ENCODE assay signal across 27 cellular contexts in genomic region chr2:137862651-137863050, GRCh38.
"Had no signal": no experiment of that assay in that cellular context is flagged by ENCODE, and none has a peak within 500 bp of the region (broad histone marks: within the 10 kb centered on the region; RNA-seq: fewer than 3 reads in every experiment).

No MANE protein-coding gene starts in this region.

- H3K9me3 ChIP-seq: esophagus muscularis mucosa, gastrocnemius medialis, heart right ventricle, pancreas, stomach had no signal

- H3K27ac Mint-ChIP-seq: immature natural killer cell, naive B cell, progenitor cell of endocrine pancreas, type B pancreatic cell had no signal

- ATAC-seq: gastrocnemius medialis, heart right ventricle, left cardiac atrium, left ventricle myocardium superior, pancreas, right cardiac atrium had no signal

- H3K36me3 Mint-ChIP-seq: immature natural killer cell, naive B cell, type B pancreatic cell had no signal

- H3K4me1 ChIP-seq: esophagus muscularis mucosa, gastrocnemius medialis, heart right ventricle, pancreas, stomach had no signal

- H3K36me3 ChIP-seq: esophagus muscularis mucosa, gastrocnemius medialis, heart right ventricle, pancreas, stomach had no signal

- H3K4me3 ChIP-seq: dorsolateral prefrontal cortex, esophagus muscularis mucosa, gastrocnemius medialis, heart right ventricle, lung, pancreas, stomach had no signal

- H3K9me3 Mint-ChIP-seq: naive B cell, type B pancreatic cell had no signal

- H3K4me3 Mint-ChIP-seq: immature natural killer cell, naive B cell, type B pancreatic cell had no signal

- H3K4me1 Mint-ChIP-seq: immature natural killer cell, naive B cell had no signal

- DNase-seq: cortex of kidney; dorsolateral prefrontal cortex; effector memory CD4-positive, alpha-beta T cell; gastrocnemius medialis; heart right ventricle; hypothalamus; immature natural killer cell; left cardiac atrium; left ventricle myocardium superior; mesenchymal stem cell; naive B cell; occipital lobe; pancreas; right cardiac atrium; small intestine; stimulated activated CD4-positive, alpha-beta T cell treated with anti-CD3 and anti-CD28 coated beads, Interleukin-12 subunit alpha, Interleukin-12 subunit beta, amount 100 ng/mL, for 4 hours; stimulated activated naive CD4-positive, alpha-beta T cell; stomach; substantia nigra had no signal

- FAIRE-seq: endometrium, keratinocyte, pancreas, small intestine, urothelium cell line had no signal

- H3K27me3 Mint-ChIP-seq: progenitor cell of endocrine pancreas, type B pancreatic cell had no signal

- H3K27ac ChIP-seq: dorsolateral prefrontal cortex, epithelial cell of prostate, esophagus muscularis mucosa, gastrocnemius medialis, heart right ventricle, pancreas, stomach had no signal

- H3K27me3 ChIP-seq: esophagus muscularis mucosa, gastrocnemius medialis, stomach had no signal
